Comparison of ENCODE assay signal across 24 cellular contexts in genomic region chr15:37518436-37518835, GRCh38.
"Had no signal": no experiment of that assay in that cellular context is flagged by ENCODE, and none has a peak within 500 bp of the region (broad histone marks: within the 10 kb centered on the region; RNA-seq: fewer than 3 reads in every experiment).

No MANE protein-coding gene starts in this region.

- H3K79me2 ChIP-seq: parathyroid adenoma had no signal

- H3K27ac ChIP-seq: neural progenitor cell, ovary, parathyroid adenoma, psoas muscle, right lobe of liver, sigmoid colon, stomach, thoracic aorta, thyroid gland, transverse colon, upper lobe of right lung, uterus had no signal

- DNase-seq: natural killer cell; occipital lobe; ovary; posterior cingulate gyrus; psoas muscle; right cardiac atrium; right lobe of liver; sigmoid colon; small intestine; stimulated activated CD4-positive, alpha-beta T cell treated with anti-CD3 and anti-CD28 coated beads, Interleukin-15, amount 100 ng/mL, for 24 hours; stimulated activated CD4-positive, alpha-beta T cell treated with anti-CD3 and anti-CD28 coated beads, Interleukin-2, amount 100 ng/mL, for 24 hours; stimulated activated CD4-positive, alpha-beta T cell treated with anti-CD3 and anti-CD28 coated beads, Interleukin-2, amount 100 ng/mL, for 48 hours; stimulated activated CD4-positive, alpha-beta T cell treated with anti-CD3 and anti-CD28 coated beads, Interleukin-4, amount 100 ng/mL, for 24 hours; stimulated activated naive B cell treated with anti-CD40 and anti-IgM and Interleukin-4, amounts not matched to agents 10 μg/mL and 1 μg/mL and 100 μg/mL, for 72 hours; stimulated activated naive CD4-positive, alpha-beta T cell treated with Interleukin-2 at 50 U/mL for 16 hours; stomach; thyroid gland; transverse colon; upper lobe of right lung; uterus had no signal

- H3K9ac ChIP-seq: neural progenitor cell, parathyroid adenoma had no signal

- ATAC-seq: natural killer cell; psoas muscle; right cardiac atrium; right lobe of liver; stimulated activated effector memory CD8-positive, alpha-beta T cell treated with anti-CD3 and anti-CD28 coated beads, Interleukin-12 subunit alpha, Interleukin-12 subunit beta, amount 100 ng/mL, for 72 hours; stimulated activated naive B cell treated with anti-CD40 and anti-IgM and Interleukin-4, amounts not matched to agents 10 μg/mL and 1 μg/mL and 100 μg/mL, for 72 hours; upper lobe of right lung had no signal

- H3K27me3 ChIP-seq: neural progenitor cell, ovary, right lobe of liver, sigmoid colon, stomach, thyroid gland, transverse colon, upper lobe of right lung, uterus had no signal

- FAIRE-seq: small intestine had no signal

- H3K36me3 ChIP-seq: neural progenitor cell, ovary, right lobe of liver, sigmoid colon, stomach, thoracic aorta, thyroid gland, transverse colon, upper lobe of right lung, uterus had no signal

- H2AFZ ChIP-seq: neural progenitor cell, parathyroid adenoma had no signal

- H3K4me2 ChIP-seq: neural progenitor cell had no signal

- H3K4me3 ChIP-seq: neural progenitor cell, ovary, psoas muscle, right lobe of liver, sigmoid colon, stomach, thoracic aorta, thyroid gland, transverse colon, upper lobe of right lung, uterus had no signal

- H3K4me1 ChIP-seq: neural progenitor cell, parathyroid adenoma, psoas muscle, right lobe of liver, sigmoid colon, stomach, thyroid gland, transverse colon, upper lobe of right lung, uterus had no signal

- H3K9me3 ChIP-seq: ovary, psoas muscle, right lobe of liver, thoracic aorta, thyroid gland, transverse colon, upper lobe of right lung, uterus had no signal
